ENCODE assay signal across 15 cellular contexts in the genomic region with DNA sequence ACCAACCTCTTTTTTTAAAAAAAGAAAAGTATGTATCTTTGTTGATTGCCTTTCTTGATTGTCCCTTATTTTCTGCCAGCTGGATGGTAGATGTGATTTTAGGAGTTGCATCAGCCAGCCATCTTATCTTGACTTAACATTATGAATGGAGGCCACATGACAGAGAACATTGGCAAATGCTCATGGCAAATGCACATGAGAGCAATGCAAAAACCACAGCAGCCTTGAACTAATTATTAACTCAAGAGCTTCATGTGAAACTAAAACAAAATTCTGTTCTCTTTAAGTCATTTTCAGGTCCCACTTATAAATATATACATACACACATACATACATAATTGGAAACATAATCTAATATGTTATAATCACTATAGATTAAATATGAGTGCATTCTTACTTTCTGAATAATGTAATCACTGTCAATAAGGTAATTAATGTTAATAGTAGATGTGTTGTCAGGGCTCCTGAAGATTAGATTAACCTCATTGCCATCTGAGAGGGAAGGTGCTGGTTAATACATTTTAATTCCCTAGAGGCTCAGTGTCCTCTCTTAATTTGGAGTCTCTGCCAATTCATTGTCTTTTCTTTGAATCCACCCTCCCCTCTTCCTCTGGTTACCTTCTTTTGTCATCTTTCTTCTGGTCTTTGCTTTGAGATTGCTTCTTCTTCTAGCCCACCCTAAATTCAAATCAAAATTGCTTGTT.
DNase-seq lines count a peak whose midpoint lies in the region; ATAC-seq and TF ChIP-seq lines count a peak whose summit lies in the region.
"Had no signal": no experiment of that assay in that cellular context is flagged by ENCODE, and none has a peak within 500 bp of the region (broad histone marks: within the 10 kb centered on the region; RNA-seq: fewer than 3 reads in every experiment).

No MANE protein-coding gene starts in this region.

- no peaks in the 10 kb centered on the region for H3K36me3 ChIP-seq in tibial nerve
- H3K36me3 ChIP-seq in PC-3 (ENCODE audit: low read depth, low read length), result no peaks in the 10 kb centered on the region
- H3K36me3 ChIP-seq in ascending aorta, result no peaks in the 10 kb centered on the region
- no peaks in the 10 kb centered on the region for H3K36me3 ChIP-seq in naive thymus-derived CD4-positive, alpha-beta T cell (ENCODE audit: control insufficient read depth in 2 of 3, insufficient read depth in 3 of 3, low read length in 3 of 3)

- ATAC-seq in GM18867 (IDR thresholded peaks at IDR 0.05; ENCODE audit: unreplicated experiment) (peak; percentile 78), GM21529 (IDR thresholded peaks at IDR 0.05; ENCODE audit: unreplicated experiment) (peak; percentile 77), HG03175 (IDR thresholded peaks at IDR 0.05; ENCODE audit: unreplicated experiment) (peak; percentile 84), PC-3 (no peak)
- ATAC-seq in naive thymus-derived CD4-positive, alpha-beta T cell, result no peak
- ATAC-seq: activated CD4-positive, alpha-beta T cell treated with anti-CD3 and anti-CD28 coated beads for 36 hours; activated naive CD8-positive, alpha-beta T cell treated with anti-CD3 and anti-CD28 coated beads, Interleukin-2, amount 50 U/mL, for 24 hours; Right ventricle myocardium inferior had no signal

- no peak for TF ChIP-seq EP300 in tibial nerve (IDR thresholded peaks at IDR 0.05)

- no peak overlapping the region for H3K4me2 ChIP-seq in PC-3 (ENCODE audit: low read length)

- DNase-seq in fibroblast of peridontal ligament (ENCODE audit: extremely low read depth) (peak; percentile 25), tibial nerve (ENCODE audit: low spot score in 2 of 2) (no peak), PC-3 (no peak), ascending aorta (ENCODE audit: low spot score in 2 of 2) (no peak)
- no peak for DNase-seq in naive thymus-derived CD4-positive, alpha-beta T cell
- DNase-seq: activated CD4-positive, alpha-beta T cell treated with anti-CD3 and anti-CD28 coated beads for 36 hours; activated naive CD8-positive, alpha-beta T cell treated with anti-CD3 and anti-CD28 coated beads, Interleukin-2, amount 50 U/mL, for 24 hours; NCI-H1930; NCI-H748 treated with DMSO at 0.1 percent for 48 hours had no signal

- intact Hi-C loops in PC-3 (cut with micrococcal nuclease), result no loop called here
- intact Hi-C loops in ascending aorta (cut with DNase I), result no loop called here
- intact Hi-C loops in naive thymus-derived CD4-positive, alpha-beta T cell (cut with micrococcal nuclease), result no loop called here

- H3F3A ChIP-seq in PC-3 (ENCODE audit: low read length, unreplicated experiment), result no peaks in the 10 kb centered on the region

- no peak overlapping the region for H3K9ac ChIP-seq in PC-3 (ENCODE audit: low read length)

- H3K4me1 ChIP-seq in tibial nerve (no peaks in the 10 kb centered on the region), PC-3 (ENCODE audit: insufficient read depth, low read length) (no peaks in the 10 kb centered on the region), ascending aorta (no peaks in the 10 kb centered on the region)
- no peaks in the 10 kb centered on the region for H3K4me1 ChIP-seq in naive thymus-derived CD4-positive, alpha-beta T cell (ENCODE audit: control insufficient read depth in 2 of 2, insufficient read depth in 2 of 2, low read length in 2 of 2)

- H3K27me3 ChIP-seq in tibial nerve (no peaks in the 10 kb centered on the region), PC-3 (ENCODE audit: low read length) (peaks cover 23% of the 10 kb centered on the region; the same call in 1 of the 2 replicates), ascending aorta (no peaks in the 10 kb centered on the region)
- no peaks in the 10 kb centered on the region for H3K27me3 ChIP-seq in naive thymus-derived CD4-positive, alpha-beta T cell (ENCODE audit: control insufficient read depth in 2 of 2, insufficient read depth in 2 of 2, low read length in 2 of 2)

- H3K36me3 Mint-ChIP-seq in naive thymus-derived CD4-positive, alpha-beta T cell, result no peaks in the 10 kb centered on the region

- BruUV-seq in PC-3 (replicated peaks; lab: Mats Ljungman, UMichigan), result no TSS peak

- no peaks in the 10 kb centered on the region for H3K4me1 Mint-ChIP-seq in naive thymus-derived CD4-positive, alpha-beta T cell
- H3K4me1 Mint-ChIP-seq: activated CD4-positive, alpha-beta T cell treated with anti-CD3 and anti-CD28 coated beads for 36 hours; activated naive CD8-positive, alpha-beta T cell treated with anti-CD3 and anti-CD28 coated beads, Interleukin-2, amount 50 U/mL, for 24 hours; central memory CD8-positive, alpha-beta T cell had no signal

- H3K27ac ChIP-seq in tibial nerve (no peak overlapping the region), PC-3 (ENCODE audit: low read length) (no peak overlapping the region), ascending aorta (no peak overlapping the region)
- no peak overlapping the region for H3K27ac ChIP-seq in naive thymus-derived CD4-positive, alpha-beta T cell (ENCODE audit: low read depth, low read length)

- H3K27me3 Mint-ChIP-seq in naive thymus-derived CD4-positive, alpha-beta T cell, result peaks cover 0 to 11% (median 9%) of the 10 kb centered on the region in 5 donors
- H3K27me3 Mint-ChIP-seq: activated CD4-positive, alpha-beta T cell treated with anti-CD3 and anti-CD28 coated beads for 36 hours; activated naive CD8-positive, alpha-beta T cell treated with anti-CD3 and anti-CD28 coated beads, Interleukin-2, amount 50 U/mL, for 24 hours; central memory CD8-positive, alpha-beta T cell; progenitor cell of endocrine pancreas had no signal

- no peaks in the 10 kb centered on the region for H3K79me2 ChIP-seq in PC-3 (ENCODE audit: low read length)

- H3K4me3 ChIP-seq in tibial nerve, result no peak overlapping the region
- no peak overlapping the region for H3K4me3 ChIP-seq in PC-3 (ENCODE audit: low read length)
- no peak overlapping the region for H3K4me3 ChIP-seq in ascending aorta
- H3K4me3 ChIP-seq in naive thymus-derived CD4-positive, alpha-beta T cell (ENCODE audit: low read length), result no peak overlapping the region

- no peak overlapping the region for H3K4me3 Mint-ChIP-seq in naive thymus-derived CD4-positive, alpha-beta T cell
- H3K4me3 Mint-ChIP-seq: activated CD4-positive, alpha-beta T cell treated with anti-CD3 and anti-CD28 coated beads for 36 hours; activated naive CD8-positive, alpha-beta T cell treated with anti-CD3 and anti-CD28 coated beads, Interleukin-2, amount 50 U/mL, for 24 hours; central memory CD8-positive, alpha-beta T cell had no signal

- CTCF ChIA-PET in PC-3 (lab: Charles Lee), result no interaction called here
- CTCF ChIA-PET in naive thymus-derived CD4-positive, alpha-beta T cell (lab: Charles Lee), result no interaction called here

- TF ChIP-seq CTCF in tibial nerve (IDR thresholded peaks at IDR 0.05) (no peak), PC-3 (conservative IDR thresholded peaks at IDR 0.05; ENCODE audit: low read depth, low read length) (no peak), ascending aorta (IDR thresholded peaks at IDR 0.05) (no peak)

- H2AFZ ChIP-seq in PC-3 (ENCODE audit: low read length), result no peak overlapping the region

- POLR2A ChIA-PET in PC-3 (lab: Charles Lee; ENCODE audit: unreplicated experiment), result no interaction called here
- POLR2A ChIA-PET in naive thymus-derived CD4-positive, alpha-beta T cell (lab: Charles Lee), result no interaction called here

- TF ChIP-seq POLR2A in tibial nerve (IDR thresholded peaks at IDR 0.05), result no peak

- H3K9me3 ChIP-seq in tibial nerve (no peaks in the 10 kb centered on the region), PC-3 (ENCODE audit: low read length) (no peaks in the 10 kb centered on the region), ascending aorta (no peaks in the 10 kb centered on the region)
- H3K9me3 ChIP-seq in naive thymus-derived CD4-positive, alpha-beta T cell (ENCODE audit: control insufficient read depth in 2 of 3, low read length in 3 of 3), result no peaks in the 10 kb centered on the region

- peaks cover 0 to 3% (median 0%) of the 10 kb centered on the region in 11 donors for H3K9me3 Mint-ChIP-seq in naive thymus-derived CD4-positive, alpha-beta T cell
- H3K9me3 Mint-ChIP-seq: activated naive CD8-positive, alpha-beta T cell treated with anti-CD3 and anti-CD28 coated beads, Interleukin-2, amount 50 U/mL, for 24 hours had no signal

- no peak overlapping the region for H3K27ac Mint-ChIP-seq in naive thymus-derived CD4-positive, alpha-beta T cell
- H3K27ac Mint-ChIP-seq: activated CD4-positive, alpha-beta T cell treated with anti-CD3 and anti-CD28 coated beads for 36 hours; activated naive CD8-positive, alpha-beta T cell treated with anti-CD3 and anti-CD28 coated beads, Interleukin-2, amount 50 U/mL, for 24 hours; progenitor cell of endocrine pancreas had no signal

- H3K9me2 ChIP-seq in PC-3 (replicated peaks; ENCODE audit: low read length), result no peaks in the 10 kb centered on the region

- H4K20me1 ChIP-seq in PC-3 (ENCODE audit: low read length), result no peaks in the 10 kb centered on the region

Comparison
In these comparisons a context has a peak if more than half of its experiments do, and no peak if none do; other contexts are left out.
1. ATAC-seq: peak in GM18867 (single experiment), GM21529 (single experiment) and HG03175 (single experiment); none in PC-3 (single experiment) and naive thymus-derived CD4-positive, alpha-beta T cell (single experiment).